8 cellular contexts compared by ENCODE assay signal in genomic region chr16:20763461-20764232, GRCh38. TPM values are rescaled to one million over a fixed set of nuclear protein-coding genes. Genes with fewer than 3 reads are reported as not detected.
DNase-seq lines count a peak whose midpoint lies in the region; ATAC-seq, FAIRE-seq and TF ChIP-seq lines count a peak whose summit lies in the region.

ACSM3 (plus strand) TSS chr16:20764014; CDS start chr16:20770035, 6,021 bp downstream.

- H3K9me3 Mint-ChIP-seq in progenitor cell of endocrine pancreas (ENCODE audit: low read depth) = peaks cover 17% of the 10 kb centered on the region

- H3K4me3 Mint-ChIP-seq in progenitor cell of endocrine pancreas (ENCODE audit: low read depth) = peak within 1 kb of the TSS; percentile 75

- peak within 1 kb of the TSS; percentile 93 for H3K27ac Mint-ChIP-seq in progenitor cell of endocrine pancreas

- FAIRE-seq in RCC 7860 (lab: Jason Lieb, UNC) = peak; percentile 99

- H3K27me3 Mint-ChIP-seq in progenitor cell of endocrine pancreas = no peaks in the 10 kb centered on the region

- TF ChIP-seq CTCF in progenitor cell of endocrine pancreas (IDR thresholded peaks at IDR 0.05; ENCODE audit: unreplicated experiment) = no peak

- ATAC-seq in GM19023 (IDR thresholded peaks at IDR 0.05; ENCODE audit: unreplicated experiment) (peak; percentile 98), HG03135 (IDR thresholded peaks at IDR 0.05; ENCODE audit: unreplicated experiment) (peak; percentile 99)

- peaks cover 21% of the 10 kb centered on the region for H3K4me1 Mint-ChIP-seq in progenitor cell of endocrine pancreas (ENCODE audit: low read depth)

- H3K36me3 Mint-ChIP-seq in progenitor cell of endocrine pancreas (ENCODE audit: insufficient read depth) = peaks cover 22% of the 10 kb centered on the region

- DNase-seq in AG08395 (ENCODE audit: low spot score) (peak; percentile 88), RCC 7860 (ENCODE audit: low spot score) (peak; percentile 94), glomerular visceral epithelial cell (ENCODE audit: extremely low spot score) (peak; percentile 93), progenitor cell of endocrine pancreas (ENCODE audit: low spot score, unreplicated experiment) (peak; percentile 61), NCI-H2029 treated with DMSO at 0.1 percent for 48 hours (lab: John Stamatoyannopoulos, UW) (no peak)
- DNase-seq in activated naive CD4-positive, alpha-beta T cell treated with Interleukin-2 at 50 U/mL for 16 hours = peak; percentile 67

RNA-seq across cellular contexts. Expression of gene ACSM3, which starts in this region (rescaled TPM):
- 119 and 131 TPM in 2 replicates for total RNA-seq in progenitor cell of endocrine pancreas
